In genomic region chr13:21557995-21558394, GRCh38 we compare ENCODE assay signal across 9 cellular contexts. TPM values are rescaled to one million over a fixed set of nuclear protein-coding genes. Genes with fewer than 3 reads are reported as not detected.
DNase-seq lines count a peak whose midpoint lies in the region; ATAC-seq and TF ChIP-seq lines count a peak whose summit lies in the region.
"Had no signal": no experiment of that assay in that cellular context is flagged by ENCODE, and none has a peak within 500 bp of the region (broad histone marks: within the 10 kb centered on the region; RNA-seq: fewer than 3 reads in every experiment).

No MANE protein-coding gene starts in this region.

- H4K20me1 ChIP-seq in KMS-11 (ENCODE audit: insufficient read depth): no peaks in the 10 kb centered on the region
- H4K20me1 ChIP-seq in mammary epithelial cell (ENCODE audit: insufficient read depth, low read length): no peaks in the 10 kb centered on the region

- no peak overlapping the region for H3K27ac ChIP-seq in KMS-11
- no peak overlapping the region for H3K27ac ChIP-seq in mammary epithelial cell (ENCODE audit: insufficient read depth, low read depth, low read length)
- H3K27ac ChIP-seq: epithelial cell of prostate had no signal

- dilution Hi-C loops in mammary epithelial cell (cut with HindIII; ENCODE audit: low sequenced_read_pairs): no loop called here

- H3K4me1 ChIP-seq in KMS-11 (ENCODE audit: low read depth, poor library complexity, severe bottlenecking) (no peaks in the 10 kb centered on the region), mammary epithelial cell (ENCODE audit: insufficient read depth, low read length) (no peaks in the 10 kb centered on the region)

- H3K27me3 Mint-ChIP-seq in activated CD4-positive, alpha-beta T cell treated with anti-CD3 and anti-CD28 coated beads, Interleukin-2, amount 10 ng/mL, durations not matched to agents 7 days and 5 days: no peaks in the 10 kb centered on the region
- H3K27me3 Mint-ChIP-seq in osteocyte (ENCODE audit: unreplicated experiment): no peaks in the 10 kb centered on the region
- no peaks in the 10 kb centered on the region for H3K27me3 Mint-ChIP-seq in activated T-helper 17 cell treated with anti-CD3 and anti-CD28 coated beads, Interleukin-2, amount 50 U/mL, for 72 hours

- H3K36me3 ChIP-seq in KMS-11 (ENCODE audit: insufficient read depth) (no peaks in the 10 kb centered on the region), mammary epithelial cell (ENCODE audit: insufficient read depth, low read length) (peaks cover 4% of the 10 kb centered on the region)

- ATAC-seq in HG03196 (IDR thresholded peaks at IDR 0.05; ENCODE audit: unreplicated experiment): no peak
- no peak for ATAC-seq in activated T-helper 17 cell treated with anti-CD3 and anti-CD28 coated beads, Interleukin-2, amount 50 U/mL, for 72 hours (replicated peaks)

- H3K4me3 ChIP-seq in KMS-11 (IDR thresholded peaks at IDR 0.05; ENCODE audit: insufficient read depth, low read depth, low read length): no peak overlapping the region
- no peak overlapping the region for H3K4me3 ChIP-seq in mammary epithelial cell (replicated peaks in 1 of 3; ENCODE audit: insufficient read depth in 1 of 3, low read depth in 2 of 3, low read length in 3 of 3)

- peaks cover 3% of the 10 kb centered on the region for H3K9me3 Mint-ChIP-seq in activated CD4-positive, alpha-beta T cell treated with anti-CD3 and anti-CD28 coated beads, Interleukin-2, amount 10 ng/mL, durations not matched to agents 7 days and 5 days
- H3K9me3 Mint-ChIP-seq in osteocyte (ENCODE audit: unreplicated experiment): no peaks in the 10 kb centered on the region
- H3K9me3 Mint-ChIP-seq in activated T-helper 17 cell treated with anti-CD3 and anti-CD28 coated beads, Interleukin-2, amount 50 U/mL, for 72 hours: no peaks in the 10 kb centered on the region

- POLR2A ChIA-PET in activated CD4-positive, alpha-beta T cell treated with anti-CD3 and anti-CD28 coated beads, Interleukin-2, amount 10 ng/mL, durations not matched to agents 7 days and 5 days (lab: Charles Lee): no interaction called here

- in situ Hi-C loops in mammary epithelial cell (cut with MboI; ENCODE audit: low sequenced_read_pairs in 2 of 2): no loop called here

- H3K36me3 Mint-ChIP-seq in activated CD4-positive, alpha-beta T cell treated with anti-CD3 and anti-CD28 coated beads, Interleukin-2, amount 10 ng/mL, durations not matched to agents 7 days and 5 days (ENCODE audit: low read depth): peaks cover 43% of the 10 kb centered on the region
- peaks cover 30% of the 10 kb centered on the region for H3K36me3 Mint-ChIP-seq in osteocyte (ENCODE audit: unreplicated experiment)
- H3K36me3 Mint-ChIP-seq in activated T-helper 17 cell treated with anti-CD3 and anti-CD28 coated beads, Interleukin-2, amount 50 U/mL, for 72 hours (ENCODE audit: low read depth): peaks cover 84% of the 10 kb centered on the region

- no peaks in the 10 kb centered on the region for H3K4me1 Mint-ChIP-seq in activated CD4-positive, alpha-beta T cell treated with anti-CD3 and anti-CD28 coated beads, Interleukin-2, amount 10 ng/mL, durations not matched to agents 7 days and 5 days
- H3K4me1 Mint-ChIP-seq in osteocyte (ENCODE audit: unreplicated experiment): no peaks in the 10 kb centered on the region
- H3K4me1 Mint-ChIP-seq in activated T-helper 17 cell treated with anti-CD3 and anti-CD28 coated beads, Interleukin-2, amount 50 U/mL, for 72 hours: peaks cover 10% of the 10 kb centered on the region

- H2AFZ ChIP-seq in KMS-11 (ENCODE audit: low read depth) (no peak overlapping the region), mammary epithelial cell (ENCODE audit: low read depth, low read length) (no peak overlapping the region)

- intact Hi-C loops in mammary epithelial cell (cut with micrococcal nuclease): loop anchor here (1.0 to 5.0 kb wide), 2 partner anchors 81 to 260 kb away; no protein-coding TSS in a partner anchor

- H3K4me2 ChIP-seq in KMS-11 (no peak overlapping the region), mammary epithelial cell (ENCODE audit: insufficient read depth, low read depth, low read length) (no peak overlapping the region)

- CTCF ChIA-PET in activated CD4-positive, alpha-beta T cell treated with anti-CD3 and anti-CD28 coated beads, Interleukin-2, amount 10 ng/mL, durations not matched to agents 7 days and 5 days (lab: Charles Lee): interaction anchor here (1.0 kb wide), 1 partner anchor 24 kb away, joined by 3 read pairs; no protein-coding TSS in a partner anchor
- CTCF ChIA-PET in mammary epithelial cell (lab: Charles Lee; ENCODE audit: low non-redundant PET): interaction anchor here (0.7 kb wide), 1 partner anchor 18 kb away, joined by 3 read pairs; no protein-coding TSS in a partner anchor

- H3K79me2 ChIP-seq in KMS-11 (ENCODE audit: insufficient read depth, low read depth) (no peaks in the 10 kb centered on the region), mammary epithelial cell (ENCODE audit: insufficient read depth, low read length) (no peaks in the 10 kb centered on the region)

- H3K9me3 ChIP-seq in mammary epithelial cell (replicated peaks; ENCODE audit: insufficient read depth, low read length): no peaks in the 10 kb centered on the region

- H3K4me3 Mint-ChIP-seq in activated CD4-positive, alpha-beta T cell treated with anti-CD3 and anti-CD28 coated beads, Interleukin-2, amount 10 ng/mL, durations not matched to agents 7 days and 5 days: no peak overlapping the region
- H3K4me3 Mint-ChIP-seq in osteocyte (ENCODE audit: unreplicated experiment): no peak overlapping the region
- H3K4me3 Mint-ChIP-seq in activated T-helper 17 cell treated with anti-CD3 and anti-CD28 coated beads, Interleukin-2, amount 50 U/mL, for 72 hours: no peak overlapping the region

- no TSS peak for BruUV-seq in mammary epithelial cell (replicated peaks; lab: Mats Ljungman, UMichigan)

- WGBS in mammary epithelial cell (ENCODE audit: low coverage, missing lambda C conversion rate): 56% methylated on average over 2 of the region's 2 CpGs

- H3K9ac ChIP-seq in KMS-11 (no peak overlapping the region), mammary epithelial cell (ENCODE audit: insufficient read depth, low read length) (no peak overlapping the region)

- H3K27ac Mint-ChIP-seq in activated CD4-positive, alpha-beta T cell treated with anti-CD3 and anti-CD28 coated beads, Interleukin-2, amount 10 ng/mL, durations not matched to agents 7 days and 5 days: no peak overlapping the region
- H3K27ac Mint-ChIP-seq in osteocyte (ENCODE audit: unreplicated experiment): no peak overlapping the region
- H3K27ac Mint-ChIP-seq in activated T-helper 17 cell treated with anti-CD3 and anti-CD28 coated beads, Interleukin-2, amount 50 U/mL, for 72 hours: no peak overlapping the region

- DNase-seq in activated CD4-positive, alpha-beta T cell treated with anti-CD3 and anti-CD28 coated beads, Interleukin-2, amount 10 ng/mL, durations not matched to agents 7 days and 5 days: peak; percentile 19
- DNase-seq in activated CD4-positive, alpha-beta T cell treated with anti-CD3 and anti-CD28 coated beads, Interleukin-2, amount 50 U/mL, for 1 hour: no peak
- peak; percentile 22 for DNase-seq in mammary epithelial cell
- DNase-seq in osteocyte (ENCODE audit: extremely low spot score, unreplicated experiment): no peak
- DNase-seq in NCI-H774 (lab: John Stamatoyannopoulos, UW): no peak

- H3K27me3 ChIP-seq in KMS-11 (ENCODE audit: insufficient read depth, low read depth) (no peaks in the 10 kb centered on the region), mammary epithelial cell (ENCODE audit: insufficient read depth, low read length) (no peaks in the 10 kb centered on the region)

- peak; percentile 40; the same call in 1 of the 2 replicates for TF ChIP-seq CTCF in KMS-11 (conservative IDR thresholded peaks at IDR 0.05; ENCODE audit: low read depth, low read length)
- TF ChIP-seq CTCF in mammary epithelial cell (conservative IDR thresholded peaks at IDR 0.05 in 1 of 2, IDR thresholded peaks at IDR 0.05 in 1 of 2; ENCODE audit: extremely low read depth in 1 of 2, insufficient read depth in 1 of 2, low read depth in 1 of 2, low read length in 2 of 2): peak; percentile 52 to 54
- peak; percentile 41 for TF ChIP-seq CTCF in osteocyte (IDR thresholded peaks at IDR 0.05)

RNA-seq across cellular contexts. Expression of gene MICU2, which starts 46.0 kb away (rescaled TPM):
- total RNA-seq in activated CD4-positive, alpha-beta T cell treated with anti-CD3 and anti-CD28 coated beads, Interleukin-2, amount 10 ng/mL, durations not matched to agents 7 days and 5 days: 10 to 100 TPM; 32.0 to 33.9 TPM
- total RNA-seq in mammary epithelial cell: 10 to 100 TPM; 22.0 to 37.7 TPM
- 22.9 TPM for polyA plus RNA-seq in mammary epithelial cell
- polyA minus RNA-seq in mammary epithelial cell: 16.7 TPM
- total RNA-seq in osteocyte: 31.0 and 31.6 TPM in 2 replicates
- 10 to 100 TPM; 38.5 to 43.2 TPM for total RNA-seq in activated T-helper 17 cell treated with anti-CD3 and anti-CD28 coated beads, Interleukin-2, amount 50 U/mL, for 72 hours

Comparison
In these comparisons a context has a peak if more than half of its experiments do, and no peak if none do; other contexts are left out.
1. DNase-seq: peak in activated CD4-positive, alpha-beta T cell treated with anti-CD3 and anti-CD28 coated beads, Interleukin-2, amount 10 ng/mL, durations not matched to agents 7 days and 5 days (single experiment) and mammary epithelial cell (single experiment); none in activated CD4-positive, alpha-beta T cell treated with anti-CD3 and anti-CD28 coated beads, Interleukin-2, amount 50 U/mL, for 1 hour (single experiment), osteocyte (single experiment) and NCI-H774 (single experiment).
2. Peak in every context shown above with its lines, with median percentiles within 50 percentile points of each other: CTCF ChIP-seq.